8 cellular contexts compared by ENCODE assay signal in the genomic region with DNA sequence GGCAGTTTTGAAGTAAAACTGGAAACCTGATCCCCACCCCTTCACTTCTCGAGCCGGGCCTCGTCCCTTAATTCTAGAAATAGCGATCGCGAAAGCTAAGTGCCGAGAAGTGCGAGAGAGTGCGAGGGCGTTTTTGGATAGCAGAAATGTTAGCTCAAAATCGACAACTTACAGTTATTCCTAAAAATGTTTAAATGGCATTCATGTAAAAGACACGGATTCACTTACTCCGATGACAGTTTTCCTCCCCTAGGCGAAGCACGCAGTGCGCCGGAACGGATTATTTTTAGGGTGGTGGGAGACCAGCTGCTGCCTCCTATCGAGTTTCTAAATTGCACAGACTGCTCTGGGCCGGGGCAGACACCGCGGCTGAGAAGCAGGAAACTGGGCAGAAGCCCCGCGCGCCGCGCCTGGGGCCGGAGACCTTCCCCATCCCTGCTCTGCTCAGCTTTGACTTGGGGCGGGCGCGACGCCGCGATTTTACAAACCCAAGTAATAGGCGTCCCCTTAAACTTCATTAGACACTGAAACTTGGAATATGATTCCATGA. TPM values are rescaled to one million over a fixed set of nuclear protein-coding genes. Genes with fewer than 3 reads are reported as not detected.
DNase-seq lines count a peak whose midpoint lies in the region; ATAC-seq and TF ChIP-seq lines count a peak whose summit lies in the region.

A gene (minus strand): TSS at position 455 of the 550 bp plus-strand sequence. CDS start 4,752 bp downstream, outside the sequence.

- peak; percentile 18 for TF ChIP-seq POLR2A in esophagus muscularis mucosa (IDR thresholded peaks at IDR 0.05; ENCODE audit: low read depth)
- peak in 1 of 2 donors; percentile 46 for TF ChIP-seq POLR2A in vagina (IDR thresholded peaks at IDR 0.05)

- TF ChIP-seq CTCF in GM10248 (IDR thresholded peaks at IDR 0.05; ENCODE audit: control extremely low read depth, extremely low read depth, low read depth, missing control alignments), result no peak
- TF ChIP-seq CTCF in esophagus muscularis mucosa (IDR thresholded peaks at IDR 0.05), result no peak
- TF ChIP-seq CTCF in mucosa of descending colon (IDR thresholded peaks at IDR 0.05), result no peak
- no peak for TF ChIP-seq CTCF in vagina (IDR thresholded peaks at IDR 0.05)

- CTCF ChIA-PET in GM10248 (lab: Yijun Ruan, JAX), result interaction anchor here (1.0 kb wide), 1 partner anchor 15 kb away, joined by 4 read pairs; no protein-coding TSS in a partner anchor

- H3K4me3 ChIP-seq in SJCRH30, result peak within 1 kb of the TSS; percentile 54
- H3K4me3 ChIP-seq in esophagus muscularis mucosa, result peak within 1 kb of the TSS; percentile 58 to 67 (median 62)
- no peak within 1 kb of the TSS for H3K4me3 ChIP-seq in mucosa of descending colon
- peak within 1 kb of the TSS; percentile 47 to 50 for H3K4me3 ChIP-seq in vagina

- H3K9me3 ChIP-seq in SJCRH30 (replicated peaks), result no peaks in the 10 kb centered on the region
- H3K9me3 ChIP-seq in esophagus muscularis mucosa, result peaks cover 0 to 5% (median under 1%) of the 10 kb centered on the region in 4 donors
- H3K9me3 ChIP-seq in mucosa of descending colon, result no peaks in the 10 kb centered on the region
- no peaks in the 10 kb centered on the region for H3K9me3 ChIP-seq in vagina

- under 1% methylated on average over 21 of the region's 35 CpGs for WGBS in esophagus muscularis mucosa

- ATAC-seq in mucosa of descending colon (peak; percentile 51), HG03025 (IDR thresholded peaks at IDR 0.05; ENCODE audit: low FRiP score, unreplicated experiment) (no peak)

- DNase-seq in GM10248 (ENCODE audit: extremely low spot score) (peak; percentile 21), SJCRH30 (peak; percentile 79 to 86), esophagus muscularis mucosa (ENCODE audit: extremely low spot score) (peak; percentile 93), mucosa of descending colon (peak; percentile 17 to 42 (median 35)), vagina (ENCODE audit: extremely low spot score in 2 of 2) (no peak), NOMO-1 treated with DMSO at 0.1 percent for 48 hours (lab: John Stamatoyannopoulos, UW; ENCODE audit: unreplicated experiment) (no peak), NCI-H1048 (lab: John Stamatoyannopoulos, UW) (no peak)

- H3K27me3 ChIP-seq in SJCRH30, result no peaks in the 10 kb centered on the region
- peaks cover 0 to 4% (median 0%) of the 10 kb centered on the region in 4 donors for H3K27me3 ChIP-seq in esophagus muscularis mucosa
- no peaks in the 10 kb centered on the region for H3K27me3 ChIP-seq in vagina

- H3K27ac ChIP-seq in SJCRH30, result peak within 1 kb of the TSS; percentile 15; the same call in 1 of the 2 replicates
- peak within 1 kb of the TSS; percentile 86 to 87 (median 86) for H3K27ac ChIP-seq in esophagus muscularis mucosa (replicated peaks in 1 of 4)
- H3K27ac ChIP-seq in vagina, result peak within 1 kb of the TSS; percentile 85

- POLR2A ChIA-PET in GM10248 (lab: Yijun Ruan, JAX), result no interaction called here

- intact Hi-C loops in esophagus muscularis mucosa (cut with DNase I) (loop anchor here (2.0 to 10.0 kb wide), 4 partner anchors 46 to 244 kb away; a partner anchor contains a TSS), mucosa of descending colon (cut with DNase I, micrococcal nuclease) (no loop called here), vagina (cut with DNase I) (loop anchor here (5.0 kb wide), 1 partner anchor 114 kb away; no protein-coding TSS in a partner anchor)

- H3K36me3 ChIP-seq in SJCRH30 (no peaks in the 10 kb centered on the region), esophagus muscularis mucosa (peaks cover 1 to 6% (median 5%) of the 10 kb centered on the region in 4 donors), mucosa of descending colon (ENCODE audit: low read depth) (no peaks in the 10 kb centered on the region), vagina (no peaks in the 10 kb centered on the region)

- peaks cover 5% of the 10 kb centered on the region; the same call in 1 of the 2 replicates for H3K4me1 ChIP-seq in SJCRH30
- H3K4me1 ChIP-seq in esophagus muscularis mucosa, result peaks cover 0 to 25% (median 23%) of the 10 kb centered on the region in 4 donors
- no peaks in the 10 kb centered on the region for H3K4me1 ChIP-seq in mucosa of descending colon (ENCODE audit: low read depth)
- peaks cover 15% of the 10 kb centered on the region for H3K4me1 ChIP-seq in vagina

- TF ChIP-seq EP300 in esophagus muscularis mucosa (IDR thresholded peaks at IDR 0.05), result no peak

RNA-seq across cellular contexts. Expression of the gene that starts here (rescaled TPM):
- total RNA-seq in SJCRH30 (2014; rRNA removed; shearing (Covaris generic)), result 0.84 and 1.2 TPM in 2 replicates
- total RNA-seq in esophagus muscularis mucosa, result 10 to 100 TPM; 44.1 to 58.6 (median 50.9) TPM
- 10 to 100 TPM in 1 of 3 donors, 1 to 10 TPM in 1, under 1 TPM in 1; 0.67 to 60.6 (median 7.3) TPM for total RNA-seq in mucosa of descending colon
- total RNA-seq in vagina, result 24.6 TPM

Comparison
In these comparisons a context has a peak if more than half of its experiments do, and no peak if none do; other contexts are left out.
1. DNase-seq: peak in GM10248 (single experiment), SJCRH30 (2 of 2), esophagus muscularis mucosa (single experiment) and mucosa of descending colon (3 of 3); none in vagina (0 of 2), NOMO-1 treated with DMSO at 0.1 percent for 48 hours (single experiment) and NCI-H1048 (single experiment).
2. H3K27ac ChIP-seq: peak in every context shown above with its lines; median percentile 86 in esophagus muscularis mucosa; 85 in vagina; 15 in SJCRH30.
3. intact Hi-C loops: an anchor here in esophagus muscularis mucosa (2.0 to 10.0 kb wide) and vagina (5.0 kb wide); none called in mucosa of descending colon.